Comparison of ENCODE assay signal across 1 cellular context in genomic region chr10:131179386-131179785, GRCh38.
TF ChIP-seq lines count a peak whose summit lies in the region.

No MANE protein-coding gene starts in this region.

TF ChIP-seq in H1, 55 proteins besides CTCF, POLR2A, EP300 and RAD21:
- TF ChIP-seq SIN3A (conservative IDR thresholded peaks at IDR 0.05 in 1 of 2, IDR thresholded peaks at IDR 0.05 in 1 of 2; ENCODE audit: low read depth in 1 of 2, low read length in 2 of 2) (no peak), CBX5 (IDR thresholded peaks at IDR 0.05; ENCODE audit: low read depth, low read length) (no peak), E2F6 (IDR thresholded peaks at IDR 0.05) (no peak), SP2 (IDR thresholded peaks at IDR 0.05; ENCODE audit: low read length) (no peak), SP4 (IDR thresholded peaks at IDR 0.05; ENCODE audit: low read length) (no peak), FOSL1 (IDR thresholded peaks at IDR 0.05; ENCODE audit: insufficient read depth, low read depth, low read length) (no peak), CTBP2 (IDR thresholded peaks at IDR 0.05; ENCODE audit: borderline replicate concordance, insufficient read depth, insufficient read length, low read length) (no peak), TAF7 (optimal IDR thresholded peaks at IDR 0.05; ENCODE audit: borderline replicate concordance, low read depth, low read length) (no peak), USF2 (IDR thresholded peaks at IDR 0.05; ENCODE audit: low read length) (no peak), KDM1A (IDR thresholded peaks at IDR 0.05; ENCODE audit: borderline replicate concordance, low read length) (no peak), SP1 (IDR thresholded peaks at IDR 0.05; ENCODE audit: low read depth, low read length) (no peak), PHF8 (conservative IDR thresholded peaks at IDR 0.05; ENCODE audit: low read depth, low read length) (no peak), KDM4A (IDR thresholded peaks at IDR 0.05; ENCODE audit: low read depth, low read length, severe bottlenecking) (no peak), EZH2 (IDR thresholded peaks at IDR 0.05; ENCODE audit: low read depth, low read length, severe bottlenecking) (no peak)
- TF ChIP-seq, protein P1, sequence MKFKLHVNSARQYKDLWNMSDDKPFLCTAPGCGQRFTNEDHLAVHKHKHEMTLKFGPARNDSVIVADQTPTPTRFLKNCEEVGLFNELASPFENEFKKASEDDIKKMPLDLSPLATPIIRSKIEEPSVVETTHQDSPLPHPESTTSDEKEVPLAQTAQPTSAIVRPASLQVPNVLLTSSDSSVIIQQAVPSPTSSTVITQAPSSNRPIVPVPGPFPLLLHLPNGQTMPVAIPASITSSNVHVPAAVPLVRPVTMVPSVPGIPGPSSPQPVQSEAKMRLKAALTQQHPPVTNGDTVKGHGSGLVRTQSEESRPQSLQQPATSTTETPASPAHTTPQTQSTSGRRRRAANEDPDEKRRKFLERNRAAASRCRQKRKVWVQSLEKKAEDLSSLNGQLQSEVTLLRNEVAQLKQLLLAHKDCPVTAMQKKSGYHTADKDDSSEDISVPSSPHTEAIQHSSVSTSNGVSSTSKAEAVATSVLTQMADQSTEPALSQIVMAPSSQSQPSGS (IDR thresholded peaks at IDR 0.05; ENCODE audit: low read length), result no peak
